In the genomic region with DNA sequence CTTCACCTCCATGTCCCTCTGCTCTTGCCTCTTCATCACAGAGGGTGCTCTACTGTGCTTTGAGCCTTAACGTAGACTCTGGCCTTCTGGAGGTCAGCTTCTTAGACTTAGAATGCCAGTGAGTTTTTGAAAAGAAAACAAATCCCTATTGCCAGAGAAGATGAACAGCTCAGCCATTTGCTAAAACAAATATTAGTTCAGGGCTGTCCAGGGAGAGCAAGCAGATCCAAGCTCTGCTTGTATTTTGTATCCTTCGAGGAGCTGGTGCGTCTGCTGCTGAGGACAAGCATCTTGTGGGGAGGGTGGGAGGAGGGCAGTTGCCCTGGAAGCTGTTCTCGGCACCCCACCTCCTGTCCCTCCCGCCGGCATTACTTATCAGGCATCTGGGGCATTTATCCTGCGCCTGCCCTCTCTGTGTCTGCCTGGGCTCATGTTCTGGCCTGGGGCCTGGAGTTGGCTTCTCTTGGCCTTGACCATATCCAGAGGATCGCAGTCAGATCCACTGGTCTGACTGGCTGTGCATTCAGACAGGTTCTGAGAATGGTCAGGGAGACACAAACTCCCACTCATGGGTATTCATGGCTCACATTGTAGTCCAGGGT, we compare ENCODE assay signal across 21 cellular contexts.
DNase-seq lines count a peak whose midpoint lies in the region; ATAC-seq, FAIRE-seq and TF ChIP-seq lines count a peak whose summit lies in the region.
"Had no signal": no experiment of that assay in that cellular context is flagged by ENCODE, and none has a peak within 500 bp of the region (broad histone marks: within the 10 kb centered on the region; RNA-seq: fewer than 3 reads in every experiment).

No MANE protein-coding gene starts in this region.

- no peak for TF ChIP-seq POLR2A in endothelial cell of umbilical vein (IDR thresholded peaks at IDR 0.05; ENCODE audit: low read depth, low read length)

- BruUV-seq in endothelial cell of umbilical vein (replicated peaks; lab: Mats Ljungman, UMichigan), result no TSS peak

- no peak overlapping the region for H3K27ac ChIP-seq in right cardiac atrium (ENCODE audit: low read length)
- no peak overlapping the region for H3K27ac ChIP-seq in endothelial cell of umbilical vein (ENCODE audit: insufficient read depth, low read depth, low read length)
- no peak overlapping the region for H3K27ac ChIP-seq in neuronal stem cell (replicated peaks; ENCODE audit: low read length)
- H3K27ac ChIP-seq in aorta (ENCODE audit: low read depth in 1 of 2, low read length in 2 of 2), result no peak overlapping the region
- H3K27ac ChIP-seq: A549, GM23248 had no signal

- H2AFZ ChIP-seq in endothelial cell of umbilical vein (ENCODE audit: low read depth, low read length) (peak overlapping the region; percentile 76), neuronal stem cell (ENCODE audit: low read length) (no peak overlapping the region)
- H2AFZ ChIP-seq: GM23248 had no signal

- H4K8ac ChIP-seq in neuronal stem cell (ENCODE audit: low read depth, low read length), result no peak overlapping the region

- no peak overlapping the region for H2BK120ac ChIP-seq in neuronal stem cell (ENCODE audit: low read depth, low read length)

- TF ChIP-seq CTCF in endothelial cell of umbilical vein (IDR thresholded peaks at IDR 0.05; ENCODE audit: extremely low read depth in 1 of 2, insufficient read depth in 1 of 2, low read depth in 1 of 2, low read length in 2 of 2), result no peak

- intact Hi-C loops in right cardiac atrium (cut with DNase I) (no loop called here), Right ventricle myocardium inferior (cut with DNase I) (no loop called here), endothelial cell of umbilical vein (cut with micrococcal nuclease) (no loop called here), aorta (cut with DNase I) (no loop called here)

- no peak overlapping the region for H4K91ac ChIP-seq in neuronal stem cell (ENCODE audit: low read depth, low read length, poor library complexity)

- no peaks in the 10 kb centered on the region for H3K79me1 ChIP-seq in neuronal stem cell (ENCODE audit: low read depth, low read length)

- no peaks in the 10 kb centered on the region for H4K20me1 ChIP-seq in endothelial cell of umbilical vein (replicated peaks; ENCODE audit: control insufficient read depth, extremely low read depth, insufficient read depth, low read length)

- H3K9me3 ChIP-seq in right cardiac atrium (ENCODE audit: control insufficient read depth, low read length) (no peaks in the 10 kb centered on the region), endothelial cell of umbilical vein (replicated peaks; ENCODE audit: control insufficient read depth, insufficient read depth, low read length) (no peaks in the 10 kb centered on the region), neuronal stem cell (replicated peaks in 1 of 2; ENCODE audit: control insufficient read depth in 2 of 2, insufficient read depth in 1 of 2, low read depth in 1 of 2, low read length in 2 of 2) (no peaks in the 10 kb centered on the region), aorta (ENCODE audit: control insufficient read depth, low read length) (no peaks in the 10 kb centered on the region)
- H3K9me3 ChIP-seq: A549 had no signal

- peak overlapping the region; percentile 20 for H3K18ac ChIP-seq in neuronal stem cell (ENCODE audit: low read length)

- no peaks in the 10 kb centered on the region for H3K27me3 ChIP-seq in right cardiac atrium (ENCODE audit: control insufficient read depth, insufficient read depth)
- H3K27me3 ChIP-seq in endothelial cell of umbilical vein (ENCODE audit: control insufficient read depth in 2 of 2, insufficient read depth in 2 of 2, low read length in 2 of 2), result no peaks in the 10 kb centered on the region
- peaks cover 0 to 10% (median 0%) of the 10 kb centered on the region in 3 experiments for H3K27me3 ChIP-seq in neuronal stem cell (ENCODE audit: control insufficient read depth in 3 of 3, insufficient read depth in 3 of 3, low read depth in 1 of 3, low read length in 3 of 3)
- no peaks in the 10 kb centered on the region for H3K27me3 ChIP-seq in aorta (ENCODE audit: control insufficient read depth in 1 of 2, insufficient read depth in 2 of 2, low read length in 1 of 2)

- H3K14ac ChIP-seq in neuronal stem cell (ENCODE audit: low read length), result no peak overlapping the region

- H3K4me3 ChIP-seq in right cardiac atrium (ENCODE audit: low read length) (no peak overlapping the region), endothelial cell of umbilical vein (replicated peaks in 1 of 3; ENCODE audit: insufficient read depth in 1 of 3, low read depth in 1 of 3, low read length in 3 of 3) (no peak overlapping the region), neuronal stem cell (ENCODE audit: low read length in 2 of 2) (no peak overlapping the region), aorta (ENCODE audit: low read length in 2 of 2) (no peak overlapping the region)
- H3K4me3 ChIP-seq: A549, GM23248 had no signal

- POLR2A ChIA-PET in endothelial cell of umbilical vein (lab: Charles Lee), result no interaction called here

- H3K23ac ChIP-seq in neuronal stem cell (ENCODE audit: low read depth, low read length, poor library complexity), result no peak overlapping the region

- no peak for DNase-seq in right cardiac atrium
- DNase-seq in Right ventricle myocardium inferior (ENCODE audit: missing footprints), result no peak
- DNase-seq in endothelial cell of umbilical vein (ENCODE audit: low read depth, low spot score), result no peak
- DNase-seq in neuronal stem cell (ENCODE audit: low spot score), result no peak
- no peak for DNase-seq in aorta
- no peak for DNase-seq in NCI-H2227 (lab: John Stamatoyannopoulos, UW; ENCODE audit: unreplicated experiment)
- DNase-seq: Calu3; CD4-positive, alpha-beta T cell; GF-D8; GM23248; HCEC 1CT; KBM-7; NCI-H1105 treated with DMSO at 0.1 percent for 48 hours; NCI-H2029; NCI-H2171; NCI-H510A; RPMI8226; SIG-M5 had no signal

- H2BK15ac ChIP-seq in neuronal stem cell (ENCODE audit: low read length), result no peak overlapping the region

- no peak for FAIRE-seq in endothelial cell of umbilical vein (lab: Jason Lieb, UNC)
- FAIRE-seq: A549 had no signal

- H3K9me1 ChIP-seq in endothelial cell of umbilical vein (replicated peaks; ENCODE audit: control insufficient read depth, extremely low read depth, insufficient read depth, low read length), result no peaks in the 10 kb centered on the region

- H3K4ac ChIP-seq in neuronal stem cell (ENCODE audit: low read length), result no peak overlapping the region

- CTCF ChIA-PET in endothelial cell of umbilical vein (lab: Charles Lee), result no interaction called here

- no peak overlapping the region for H2BK5ac ChIP-seq in neuronal stem cell (ENCODE audit: low read length)

- ATAC-seq in right cardiac atrium (peak; percentile 27 to 43), Right ventricle myocardium inferior (no peak), aorta (ENCODE audit: low FRiP score) (no peak), HG02642 (IDR thresholded peaks at IDR 0.05; ENCODE audit: poor library complexity, unreplicated experiment) (no peak)
- ATAC-seq: A549, SK-N-SH treated with all-trans-retinoic acid at 6 μM for 48 hours had no signal

- dilution Hi-C loops in endothelial cell of umbilical vein (cut with MboI; ENCODE audit: extremely low pct_ligation_motif_present, low sequenced_read_pairs), result no loop called here

- no peak overlapping the region for H3K4me2 ChIP-seq in endothelial cell of umbilical vein (ENCODE audit: insufficient read depth, low read length)
- H3K4me2 ChIP-seq in neuronal stem cell (ENCODE audit: insufficient read depth, low read length, poor library complexity, severe bottlenecking), result no peak overlapping the region
- H3K4me2 ChIP-seq: A549 had no signal

- H3K36me3 ChIP-seq in endothelial cell of umbilical vein (ENCODE audit: control insufficient read depth in 2 of 2, extremely low read depth in 1 of 2, insufficient read depth in 2 of 2, low read length in 2 of 2) (no peaks in the 10 kb centered on the region), neuronal stem cell (replicated peaks in 1 of 2; ENCODE audit: control insufficient read depth in 2 of 2, insufficient read depth in 2 of 2, low read length in 2 of 2) (no peaks in the 10 kb centered on the region), aorta (ENCODE audit: control insufficient read depth in 1 of 2, insufficient read depth in 2 of 2, low read length in 1 of 2) (no peaks in the 10 kb centered on the region)

- no peak overlapping the region for H2AK5ac ChIP-seq in neuronal stem cell (ENCODE audit: low read depth, low read length)

- H3K4me1 ChIP-seq in right cardiac atrium (ENCODE audit: control insufficient read depth, insufficient read depth, low read length), result no peaks in the 10 kb centered on the region
- peaks cover 15% of the 10 kb centered on the region for H3K4me1 ChIP-seq in endothelial cell of umbilical vein (ENCODE audit: control insufficient read depth, extremely low read depth, insufficient read depth, low read length)
- H3K4me1 ChIP-seq in neuronal stem cell (ENCODE audit: control insufficient read depth in 2 of 2, insufficient read depth in 1 of 2, low read depth in 1 of 2, low read length in 2 of 2), result no peaks in the 10 kb centered on the region
- H3K4me1 ChIP-seq in aorta (ENCODE audit: control insufficient read depth in 1 of 2, insufficient read depth in 2 of 2, low read length in 2 of 2), result no peaks in the 10 kb centered on the region
- H3K4me1 ChIP-seq: A549 had no signal

- WGBS in right cardiac atrium, result 42% methylated on average over 8 of the region's 8 CpGs
- WGBS in neuronal stem cell (ENCODE audit: extremely low coverage in 2 of 2, insufficient read length in 2 of 2, insufficient replicate concordance in 1 of 2), 2 donors, result no CpG with 5 or more reads among the region's 8 CpGs
- 3 to 7% methylated on average over 8 of the region's 8 CpGs for WGBS in aorta, 2 donors

- H2BK12ac ChIP-seq in neuronal stem cell (ENCODE audit: low read length), result no peak overlapping the region

- H3K79me2 ChIP-seq in endothelial cell of umbilical vein (ENCODE audit: control insufficient read depth, insufficient read depth, low read length), result no peaks in the 10 kb centered on the region

- H3K9ac ChIP-seq in endothelial cell of umbilical vein (replicated peaks; ENCODE audit: extremely low read depth, insufficient read depth, low read length), result no peak overlapping the region
- no peak overlapping the region for H3K9ac ChIP-seq in neuronal stem cell (ENCODE audit: low read depth, low read length, poor library complexity)
- H3K9ac ChIP-seq: GM23248 had no signal

TF ChIP-seq in endothelial cell of umbilical vein, 7 proteins besides CTCF, POLR2A, EP300 and RAD21 (continues in another document):
- TF ChIP-seq GATA2 (IDR thresholded peaks at IDR 0.05; ENCODE audit: insufficient read depth, insufficient read length, low read depth, low read length) (no peak), FOS (IDR thresholded peaks at IDR 0.05; ENCODE audit: borderline replicate concordance, insufficient read depth, low read length) (no peak), EZH2 (IDR thresholded peaks at IDR 0.05; ENCODE audit: borderline replicate concordance, low read depth, low read length, severe bottlenecking) (no peak), POLR2AphosphoS5 (IDR thresholded peaks at IDR 0.05; ENCODE audit: insufficient read depth, low read depth, low read length) (no peak), MYC (IDR thresholded peaks at IDR 0.05; ENCODE audit: low read depth, low read length) (no peak)
- TF ChIP-seq, protein P1, sequence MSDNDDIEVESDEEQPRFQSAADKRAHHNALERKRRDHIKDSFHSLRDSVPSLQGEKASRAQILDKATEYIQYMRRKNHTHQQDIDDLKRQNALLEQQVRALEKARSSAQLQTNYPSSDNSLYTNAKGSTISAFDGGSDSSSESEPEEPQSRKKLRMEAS (IDR thresholded peaks at IDR 0.05; ENCODE audit: insufficient read depth, insufficient read length), result no peak

Comparison
In these comparisons a context has a peak if more than half of its experiments do, and no peak if none do; other contexts are left out.
1. ATAC-seq: peak in right cardiac atrium (2 of 2); none in Right ventricle myocardium inferior (single experiment), aorta (single experiment) and HG02642 (single experiment).